Comparison of ENCODE assay signal across 1 cellular context in genomic region chr6:49841424-49841823, GRCh38.
A peak's percentile ranks its signal among the peaks of the same experiment; 100 is the strongest.
TF ChIP-seq lines count a peak whose summit lies in the region.

No MANE protein-coding gene starts in this region.

TF ChIP-seq in K562, 482 proteins besides CTCF, POLR2A, EP300 and RAD21 (continued from another document and continues in another):
- TF ChIP-seq ZNF518B (CRISPR knock-in tag; IDR thresholded peaks at IDR 0.05) (no peak), CBX2 (IDR thresholded peaks at IDR 0.05; ENCODE audit: insufficient read depth, low read length, poor library complexity, severe bottlenecking) (no peak), SMARCA4 (IDR thresholded peaks at IDR 0.05) (peak; percentile 63), ZBTB2 (IDR thresholded peaks at IDR 0.05) (no peak), RNF2 (IDR thresholded peaks at IDR 0.05) (no peak), PPARD (CRISPR knock-in tag; IDR thresholded peaks at IDR 0.05) (no peak), HSF4 (CRISPR knock-in tag; IDR thresholded peaks at IDR 0.05; ENCODE audit: borderline replicate concordance) (no peak), ETS2 (tag; IDR thresholded peaks at IDR 0.05; ENCODE audit: borderline replicate concordance, poor library complexity, severe bottlenecking) (no peak), ZBTB43 (CRISPR knock-in tag; IDR thresholded peaks at IDR 0.05) (no peak), ZNF282 (CRISPR knock-in tag; IDR thresholded peaks at IDR 0.05) (no peak), XRCC4 (IDR thresholded peaks at IDR 0.05; ENCODE audit: extremely low read depth, insufficient read depth, insufficient read length) (no peak), ZNF644 (tag; IDR thresholded peaks at IDR 0.05; ENCODE audit: low read depth) (no peak), CBX1 (IDR thresholded peaks at IDR 0.05; ENCODE audit: low read depth) (no peak), ZNF395 (CRISPR knock-in tag; IDR thresholded peaks at IDR 0.05) (no peak), TBL1XR1 (IDR thresholded peaks at IDR 0.05; ENCODE audit: low read length in 2 of 2) (no peak), HMGN3 (IDR thresholded peaks at IDR 0.05; ENCODE audit: borderline replicate concordance, extremely low read depth, insufficient read length, low read depth, low read length) (no peak), ZNF124 (CRISPR knock-in tag; IDR thresholded peaks at IDR 0.05) (no peak), SAFB (IDR thresholded peaks at IDR 0.05; ENCODE audit: borderline replicate concordance, low read depth, low read length) (no peak), BACH1 (tag; IDR thresholded peaks at IDR 0.05) (no peak), MAZ (CRISPR knock-in tag; conservative IDR thresholded peaks at IDR 0.05 in 1 of 2, IDR thresholded peaks at IDR 0.05 in 1 of 2) (no peak), CBFA2T3 (IDR thresholded peaks at IDR 0.05) (peak; percentile 72), MAX (CRISPR knock-in tag; IDR thresholded peaks at IDR 0.05) (no peak), BCOR (IDR thresholded peaks at IDR 0.05) (no peak), SMARCC2 (IDR thresholded peaks at IDR 0.05; ENCODE audit: low read depth) (0 out of 2 replicates have a peak, but pooled peaks have one; percentile 29), MED1 (CRISPR knock-in tag; IDR thresholded peaks at IDR 0.05; ENCODE audit: borderline replicate concordance) (no peak), ZNF511 (CRISPR knock-in tag; IDR thresholded peaks at IDR 0.05) (no peak), ZKSCAN8 (CRISPR knock-in tag; IDR thresholded peaks at IDR 0.05) (no peak), CBFA2T2 (conservative IDR thresholded peaks at IDR 0.05) (peak; percentile 43; the same call in 1 of the 2 replicates), ETV5 (CRISPR knock-in tag; IDR thresholded peaks at IDR 0.05; ENCODE audit: low read depth) (no peak), ARID3A (IDR thresholded peaks at IDR 0.05; ENCODE audit: borderline replicate concordance, low read depth, low read length) (peak; percentile 90), NFE2 (IDR thresholded peaks at IDR 0.05; ENCODE audit: low read depth) (peak; percentile 69), SMARCE1 (IDR thresholded peaks at IDR 0.05) (peak; percentile 69)
- TF ChIP-seq, protein P1, sequence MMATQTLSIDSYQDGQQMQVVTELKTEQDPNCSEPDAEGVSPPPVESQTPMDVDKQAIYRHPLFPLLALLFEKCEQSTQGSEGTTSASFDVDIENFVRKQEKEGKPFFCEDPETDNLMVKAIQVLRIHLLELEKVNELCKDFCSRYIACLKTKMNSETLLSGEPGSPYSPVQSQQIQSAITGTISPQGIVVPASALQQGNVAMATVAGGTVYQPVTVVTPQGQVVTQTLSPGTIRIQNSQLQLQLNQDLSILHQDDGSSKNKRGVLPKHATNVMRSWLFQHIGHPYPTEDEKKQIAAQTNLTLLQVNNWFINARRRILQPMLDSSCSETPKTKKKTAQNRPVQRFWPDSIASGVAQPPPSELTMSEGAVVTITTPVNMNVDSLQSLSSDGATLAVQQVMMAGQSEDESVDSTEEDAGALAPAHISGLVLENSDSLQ (IDR thresholded peaks at IDR 0.05) = peak; percentile 44
- TF ChIP-seq, protein P2, sequence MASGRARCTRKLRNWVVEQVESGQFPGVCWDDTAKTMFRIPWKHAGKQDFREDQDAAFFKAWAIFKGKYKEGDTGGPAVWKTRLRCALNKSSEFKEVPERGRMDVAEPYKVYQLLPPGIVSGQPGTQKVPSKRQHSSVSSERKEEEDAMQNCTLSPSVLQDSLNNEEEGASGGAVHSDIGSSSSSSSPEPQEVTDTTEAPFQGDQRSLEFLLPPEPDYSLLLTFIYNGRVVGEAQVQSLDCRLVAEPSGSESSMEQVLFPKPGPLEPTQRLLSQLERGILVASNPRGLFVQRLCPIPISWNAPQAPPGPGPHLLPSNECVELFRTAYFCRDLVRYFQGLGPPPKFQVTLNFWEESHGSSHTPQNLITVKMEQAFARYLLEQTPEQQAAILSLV (tag; IDR thresholded peaks at IDR 0.05) = no peak
- TF ChIP-seq, protein P3, sequence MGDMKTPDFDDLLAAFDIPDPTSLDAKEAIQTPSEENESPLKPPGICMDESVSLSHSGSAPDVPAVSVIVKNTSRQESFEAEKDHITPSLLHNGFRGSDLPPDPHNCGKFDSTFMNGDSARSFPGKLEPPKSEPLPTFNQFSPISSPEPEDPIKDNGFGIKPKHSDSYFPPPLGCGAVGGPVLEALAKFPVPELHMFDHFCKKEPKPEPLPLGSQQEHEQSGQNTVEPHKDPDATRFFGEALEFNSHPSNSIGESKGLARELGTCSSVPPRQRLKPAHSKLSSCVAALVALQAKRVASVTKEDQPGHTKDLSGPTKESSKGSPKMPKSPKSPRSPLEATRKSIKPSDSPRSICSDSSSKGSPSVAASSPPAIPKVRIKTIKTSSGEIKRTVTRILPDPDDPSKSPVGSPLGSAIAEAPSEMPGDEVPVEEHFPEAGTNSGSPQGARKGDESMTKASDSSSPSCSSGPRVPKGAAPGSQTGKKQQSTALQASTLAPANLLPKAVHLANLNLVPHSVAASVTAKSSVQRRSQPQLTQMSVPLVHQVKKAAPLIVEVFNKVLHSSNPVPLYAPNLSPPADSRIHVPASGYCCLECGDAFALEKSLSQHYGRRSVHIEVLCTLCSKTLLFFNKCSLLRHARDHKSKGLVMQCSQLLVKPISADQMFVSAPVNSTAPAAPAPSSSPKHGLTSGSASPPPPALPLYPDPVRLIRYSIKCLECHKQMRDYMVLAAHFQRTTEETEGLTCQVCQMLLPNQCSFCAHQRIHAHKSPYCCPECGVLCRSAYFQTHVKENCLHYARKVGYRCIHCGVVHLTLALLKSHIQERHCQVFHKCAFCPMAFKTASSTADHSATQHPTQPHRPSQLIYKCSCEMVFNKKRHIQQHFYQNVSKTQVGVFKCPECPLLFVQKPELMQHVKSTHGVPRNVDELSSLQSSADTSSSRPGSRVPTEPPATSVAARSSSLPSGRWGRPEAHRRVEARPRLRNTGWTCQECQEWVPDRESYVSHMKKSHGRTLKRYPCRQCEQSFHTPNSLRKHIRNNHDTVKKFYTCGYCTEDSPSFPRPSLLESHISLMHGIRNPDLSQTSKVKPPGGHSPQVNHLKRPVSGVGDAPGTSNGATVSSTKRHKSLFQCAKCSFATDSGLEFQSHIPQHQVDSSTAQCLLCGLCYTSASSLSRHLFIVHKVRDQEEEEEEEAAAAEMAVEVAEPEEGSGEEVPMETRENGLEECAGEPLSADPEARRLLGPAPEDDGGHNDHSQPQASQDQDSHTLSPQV (IDR thresholded peaks at IDR 0.05) = no peak
- TF ChIP-seq, protein P4, sequence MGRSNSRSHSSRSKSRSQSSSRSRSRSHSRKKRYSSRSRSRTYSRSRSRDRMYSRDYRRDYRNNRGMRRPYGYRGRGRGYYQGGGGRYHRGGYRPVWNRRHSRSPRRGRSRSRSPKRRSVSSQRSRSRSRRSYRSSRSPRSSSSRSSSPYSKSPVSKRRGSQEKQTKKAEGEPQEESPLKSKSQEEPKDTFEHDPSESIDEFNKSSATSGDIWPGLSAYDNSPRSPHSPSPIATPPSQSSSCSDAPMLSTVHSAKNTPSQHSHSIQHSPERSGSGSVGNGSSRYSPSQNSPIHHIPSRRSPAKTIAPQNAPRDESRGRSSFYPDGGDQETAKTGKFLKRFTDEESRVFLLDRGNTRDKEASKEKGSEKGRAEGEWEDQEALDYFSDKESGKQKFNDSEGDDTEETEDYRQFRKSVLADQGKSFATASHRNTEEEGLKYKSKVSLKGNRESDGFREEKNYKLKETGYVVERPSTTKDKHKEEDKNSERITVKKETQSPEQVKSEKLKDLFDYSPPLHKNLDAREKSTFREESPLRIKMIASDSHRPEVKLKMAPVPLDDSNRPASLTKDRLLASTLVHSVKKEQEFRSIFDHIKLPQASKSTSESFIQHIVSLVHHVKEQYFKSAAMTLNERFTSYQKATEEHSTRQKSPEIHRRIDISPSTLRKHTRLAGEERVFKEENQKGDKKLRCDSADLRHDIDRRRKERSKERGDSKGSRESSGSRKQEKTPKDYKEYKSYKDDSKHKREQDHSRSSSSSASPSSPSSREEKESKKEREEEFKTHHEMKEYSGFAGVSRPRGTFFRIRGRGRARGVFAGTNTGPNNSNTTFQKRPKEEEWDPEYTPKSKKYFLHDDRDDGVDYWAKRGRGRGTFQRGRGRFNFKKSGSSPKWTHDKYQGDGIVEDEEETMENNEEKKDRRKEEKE (IDR thresholded peaks at IDR 0.05; ENCODE audit: borderline replicate concordance in 1 of 2, control insufficient read depth in 1 of 2, low read depth in 2 of 2, low read length in 1 of 2) = no peak
- TF ChIP-seq, protein P5, sequence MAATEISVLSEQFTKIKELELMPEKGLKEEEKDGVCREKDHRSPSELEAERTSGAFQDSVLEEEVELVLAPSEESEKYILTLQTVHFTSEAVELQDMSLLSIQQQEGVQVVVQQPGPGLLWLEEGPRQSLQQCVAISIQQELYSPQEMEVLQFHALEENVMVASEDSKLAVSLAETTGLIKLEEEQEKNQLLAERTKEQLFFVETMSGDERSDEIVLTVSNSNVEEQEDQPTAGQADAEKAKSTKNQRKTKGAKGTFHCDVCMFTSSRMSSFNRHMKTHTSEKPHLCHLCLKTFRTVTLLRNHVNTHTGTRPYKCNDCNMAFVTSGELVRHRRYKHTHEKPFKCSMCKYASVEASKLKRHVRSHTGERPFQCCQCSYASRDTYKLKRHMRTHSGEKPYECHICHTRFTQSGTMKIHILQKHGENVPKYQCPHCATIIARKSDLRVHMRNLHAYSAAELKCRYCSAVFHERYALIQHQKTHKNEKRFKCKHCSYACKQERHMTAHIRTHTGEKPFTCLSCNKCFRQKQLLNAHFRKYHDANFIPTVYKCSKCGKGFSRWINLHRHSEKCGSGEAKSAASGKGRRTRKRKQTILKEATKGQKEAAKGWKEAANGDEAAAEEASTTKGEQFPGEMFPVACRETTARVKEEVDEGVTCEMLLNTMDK (IDR thresholded peaks at IDR 0.05; ENCODE audit: borderline replicate concordance, insufficient read depth, low read depth, low read length, poor library complexity, severe bottlenecking) = no peak
